8 cellular contexts compared by ENCODE assay signal in genomic region chr2:148614024-148614331, GRCh38. TPM values are rescaled to one million over a fixed set of nuclear protein-coding genes. Genes with fewer than 3 reads are reported as not detected.
DNase-seq lines count a peak whose midpoint lies in the region; ATAC-seq and TF ChIP-seq lines count a peak whose summit lies in the region.

No MANE protein-coding gene starts in this region.

- POLR2A ChIA-PET in CD8-positive, alpha-beta T cell (lab: Charles Lee), result no interaction called here

- DNase-seq in EL (peak; percentile 62), H9 (peak; percentile 62), NCI-H146 treated with DMSO at 0.1 percent for 48 hours (lab: John Stamatoyannopoulos, UW; ENCODE audit: unreplicated experiment) (peak; percentile 10), glomerular visceral epithelial cell (ENCODE audit: extremely low spot score) (peak; percentile 10), uterus (no peak), nucleus accumbens (lab: John Stamatoyannopoulos, UW) (no peak), H7 (no peak)
- no peak for DNase-seq in CD8-positive, alpha-beta T cell

- H3K4me3 ChIP-seq in uterus (no peak overlapping the region), H7 (ENCODE audit: insufficient read depth, low read depth, low read length) (no peak overlapping the region)
- H3K4me3 ChIP-seq in CD8-positive, alpha-beta T cell (ENCODE audit: low read depth, low read length), result no peak overlapping the region

- H3K4ac ChIP-seq in H9 (ENCODE audit: low read depth, low read length), result no peak overlapping the region

- H2BK20ac ChIP-seq in H9 (ENCODE audit: low read depth, low read length, poor library complexity, severe bottlenecking), result no peak overlapping the region

- H3K56ac ChIP-seq in H9 (ENCODE audit: insufficient read length, low read depth, low read length), result no peak overlapping the region

- H3T11ph ChIP-seq in H9 (ENCODE audit: low read length), result no peak overlapping the region

- H3K9ac ChIP-seq in H9 (ENCODE audit: extremely low read depth, insufficient read length, low read length), result no peak overlapping the region

- H3K36me3 ChIP-seq in uterus (no peaks in the 10 kb centered on the region), H7 (replicated peaks; ENCODE audit: control insufficient read depth, insufficient read depth, low read length) (no peaks in the 10 kb centered on the region)
- no peaks in the 10 kb centered on the region for H3K36me3 ChIP-seq in CD8-positive, alpha-beta T cell (ENCODE audit: insufficient read depth, low read length)

- peaks cover 24 to 30% of the 10 kb centered on the region in 2 experiments for H3K4me1 Mint-ChIP-seq in H9
- peaks cover 6% of the 10 kb centered on the region for H3K4me1 Mint-ChIP-seq in CD8-positive, alpha-beta T cell (ENCODE audit: low read depth)

- no peak overlapping the region for H3K18ac ChIP-seq in H9 (ENCODE audit: insufficient read length, low read depth, low read length)

- H3K23ac ChIP-seq in H9 (ENCODE audit: insufficient read length, low read depth, low read length), result no peak overlapping the region

- intact Hi-C loops in uterus (cut with DNase I; ENCODE audit: low total_unique reads), result no loop called here
- intact Hi-C loops in CD8-positive, alpha-beta T cell (cut with DNase I, micrococcal nuclease), result no loop called here

- H2BK120ac ChIP-seq in H9 (ENCODE audit: low read depth, low read length, poor library complexity, severe bottlenecking), result no peak overlapping the region

- H2BK15ac ChIP-seq in H9 (ENCODE audit: low read depth, low read length), result no peak overlapping the region

- H4K91ac ChIP-seq in H9 (ENCODE audit: insufficient read length, low read depth, low read length), result no peak overlapping the region

- no peaks in the 10 kb centered on the region for H3K27me3 Mint-ChIP-seq in H9 (ENCODE audit: low read depth)
- no peaks in the 10 kb centered on the region for H3K27me3 Mint-ChIP-seq in CD8-positive, alpha-beta T cell (ENCODE audit: low read depth)

- CTCF ChIA-PET in CD8-positive, alpha-beta T cell (lab: Charles Lee), result interaction anchor here (1.0 kb wide), 1 partner anchor 10 kb away, joined by 3 read pairs; no protein-coding TSS in a partner anchor

- H3K9me3 Mint-ChIP-seq in H9, result no peaks in the 10 kb centered on the region
- H3K9me3 Mint-ChIP-seq in CD8-positive, alpha-beta T cell, result no peaks in the 10 kb centered on the region

- WGBS in H9 (ENCODE audit: extremely low coverage, insufficient read length, low lambda C conversion rate), result no CpG with 5 or more reads among the region's 1 CpG

- H2BK12ac ChIP-seq in H9 (ENCODE audit: insufficient read length, low read depth, low read length), result no peak overlapping the region

- no peak overlapping the region for H2AFZ ChIP-seq in H9 (ENCODE audit: low read length)

- no peak for TF ChIP-seq POLR2A in uterus (IDR thresholded peaks at IDR 0.05)

- H3K9me3 ChIP-seq in H9 (ENCODE audit: control insufficient read depth, low read depth, low read length) (no peaks in the 10 kb centered on the region), uterus (no peaks in the 10 kb centered on the region)
- H3K9me3 ChIP-seq in CD8-positive, alpha-beta T cell (ENCODE audit: low read length), result no peaks in the 10 kb centered on the region

- H3K14ac ChIP-seq in H9 (ENCODE audit: insufficient read depth, low read length), result no peak overlapping the region

- TF ChIP-seq CTCF in H9 (conservative IDR thresholded peaks at IDR 0.05) (no peak), uterus (IDR thresholded peaks at IDR 0.05) (no peak)
- TF ChIP-seq CTCF in CD8-positive, alpha-beta T cell (IDR thresholded peaks at IDR 0.05), result no peak

- H3K27ac Mint-ChIP-seq in H9, result peak overlapping the region; percentile 8 to 80 (median 56); a peak in 5 of 7 replicates
- H3K27ac Mint-ChIP-seq in CD8-positive, alpha-beta T cell, result no peak overlapping the region

- no peak overlapping the region for H2AK5ac ChIP-seq in H9 (ENCODE audit: insufficient read length, low read length)

- no peaks in the 10 kb centered on the region for H3K23me2 ChIP-seq in H9 (ENCODE audit: insufficient read length, low read depth, low read length, poor library complexity, severe bottlenecking)

- H3K79me2 ChIP-seq in H9 (ENCODE audit: insufficient read depth, low read length), result no peaks in the 10 kb centered on the region

- H3K4me2 ChIP-seq in H9 (ENCODE audit: insufficient read depth, insufficient read length, low read length), result no peak overlapping the region

- H4K20me1 ChIP-seq in H9 (ENCODE audit: control insufficient read depth, insufficient read depth, insufficient read length), result no peaks in the 10 kb centered on the region

- H4K5ac ChIP-seq in H9 (ENCODE audit: insufficient read length, low read depth, low read length), result no peak overlapping the region

- no peak overlapping the region for H3K4me3 Mint-ChIP-seq in H9
- no peak overlapping the region for H3K4me3 Mint-ChIP-seq in CD8-positive, alpha-beta T cell

- no peaks in the 10 kb centered on the region; a peak in 1 of 7 replicates for H3K36me3 Mint-ChIP-seq in H9 (ENCODE audit: insufficient read depth in 1 of 3, low read depth in 3 of 3)
- no peaks in the 10 kb centered on the region for H3K36me3 Mint-ChIP-seq in CD8-positive, alpha-beta T cell

- H4K8ac ChIP-seq in H9 (replicated peaks; ENCODE audit: insufficient read length, low read depth, low read length), result no peak overlapping the region

- H3K79me1 ChIP-seq in H9 (ENCODE audit: insufficient read depth, low read depth, low read length, poor library complexity, severe bottlenecking), result no peaks in the 10 kb centered on the region

- H3K27ac ChIP-seq in H9 (ENCODE audit: insufficient read length, low read depth, low read length) (peak overlapping the region; percentile 9), uterus (peak overlapping the region; percentile 56 to 74)
- no peak overlapping the region for H3K27ac ChIP-seq in CD8-positive, alpha-beta T cell (ENCODE audit: low read depth, low read length)

- H3K27me3 ChIP-seq in H9 (ENCODE audit: insufficient read depth, low read length) (no peaks in the 10 kb centered on the region), uterus (no peaks in the 10 kb centered on the region), H7 (ENCODE audit: control insufficient read depth, insufficient read depth, low read length) (no peaks in the 10 kb centered on the region)
- H3K27me3 ChIP-seq in CD8-positive, alpha-beta T cell (ENCODE audit: insufficient read depth, low read length), result no peaks in the 10 kb centered on the region

- H3K4me1 ChIP-seq in H9 (ENCODE audit: insufficient read depth, low read length) (peaks cover 18% of the 10 kb centered on the region; the same call in 1 of the 2 replicates), uterus (peaks cover 0 to 10% of the 10 kb centered on the region in 2 donors)
- H3K4me1 ChIP-seq in CD8-positive, alpha-beta T cell (ENCODE audit: insufficient read depth, low read length), result no peaks in the 10 kb centered on the region

- no peak for ATAC-seq in CD8-positive, alpha-beta T cell

- H2BK5ac ChIP-seq in H9 (ENCODE audit: insufficient read length, low read length), result no peak overlapping the region

RNA-seq across cellular contexts. Expression of gene EPC2, which starts 30.6 kb away (rescaled TPM):
- total RNA-seq in H9 (2021) (31.3 and 31.5 TPM in 2 replicates), uterus (10 to 100 TPM; 14.3 to 71.4 (median 33.8) TPM)
- 9.5 and 15.6 TPM in 2 replicates for total RNA-seq in H7 (2014; rRNA removed; shearing (Covaris generic))
- total RNA-seq in CD8-positive, alpha-beta T cell, result 10 to 100 TPM; 94.2 to 98.3 TPM

Comparison
In these comparisons a context has a peak if more than half of its experiments do, and no peak if none do; other contexts are left out.
1. DNase-seq: peak in EL (single experiment), H9 (single experiment), NCI-H146 treated with DMSO at 0.1 percent for 48 hours (single experiment) and glomerular visceral epithelial cell (single experiment); none in uterus (0 of 2), nucleus accumbens (0 of 56), H7 (single experiment) and CD8-positive, alpha-beta T cell (0 of 7).